In genomic region chr6:161273752-161274487, GRCh38 we compare ENCODE assay signal across 8 cellular contexts. TPM values are rescaled to one million over a fixed set of nuclear protein-coding genes. Genes with fewer than 3 reads are reported as not detected.
DNase-seq lines count a peak whose midpoint lies in the region; ATAC-seq and TF ChIP-seq lines count a peak whose summit lies in the region.

A gene with protein sequence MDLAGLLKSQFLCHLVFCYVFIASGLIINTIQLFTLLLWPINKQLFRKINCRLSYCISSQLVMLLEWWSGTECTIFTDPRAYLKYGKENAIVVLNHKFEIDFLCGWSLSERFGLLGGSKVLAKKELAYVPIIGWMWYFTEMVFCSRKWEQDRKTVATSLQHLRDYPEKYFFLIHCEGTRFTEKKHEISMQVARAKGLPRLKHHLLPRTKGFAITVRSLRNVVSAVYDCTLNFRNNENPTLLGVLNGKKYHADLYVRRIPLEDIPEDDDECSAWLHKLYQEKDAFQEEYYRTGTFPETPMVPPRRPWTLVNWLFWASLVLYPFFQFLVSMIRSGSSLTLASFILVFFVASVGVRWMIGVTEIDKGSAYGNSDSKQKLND (minus strand): TSS chr6:161274061. CDS start chr6:161232213, 41,848 bp downstream.

- H3K27me3 ChIP-seq in PC-9 (ENCODE audit: insufficient read depth, low read depth) (peaks cover 28% of the 10 kb centered on the region), muscle layer of duodenum (ENCODE audit: low read depth, low read length) (no peaks in the 10 kb centered on the region)

- H2AFZ ChIP-seq in PC-9, result 0 out of 2 replicates have a peak within 1 kb of the TSS, but pooled peaks have one; percentile 33

- intact Hi-C loops in PC-9 (cut with micrococcal nuclease; ENCODE audit: unreplicated experiment), result no loop called here

- no peaks in the 10 kb centered on the region for H3K9me3 Mint-ChIP-seq in stimulated activated effector memory CD8-positive, alpha-beta T cell treated with anti-CD3 and anti-CD28 coated beads, Interleukin-12 subunit alpha, Interleukin-12 subunit beta, amount 100 ng/mL, for 72 hours

- peak within 1 kb of the TSS; percentile 26; the same call in 1 of the 2 replicates for H3K4me3 ChIP-seq in PC-9
- H3K4me3 ChIP-seq in muscle layer of duodenum (ENCODE audit: low read depth in 1 of 2, low read length in 2 of 2), result peak within 1 kb of the TSS; percentile 69 to 80

- peak within 1 kb of the TSS; percentile 85 for H3K4me3 Mint-ChIP-seq in stimulated activated effector memory CD8-positive, alpha-beta T cell treated with anti-CD3 and anti-CD28 coated beads, Interleukin-12 subunit alpha, Interleukin-12 subunit beta, amount 100 ng/mL, for 72 hours

- BruUV-seq in PC-9 (replicated peaks; lab: Mats Ljungman, UMichigan), result no TSS peak

- H3K27ac Mint-ChIP-seq in stimulated activated effector memory CD8-positive, alpha-beta T cell treated with anti-CD3 and anti-CD28 coated beads, Interleukin-12 subunit alpha, Interleukin-12 subunit beta, amount 100 ng/mL, for 72 hours, result peak within 1 kb of the TSS; percentile 90

- H3K4me1 Mint-ChIP-seq in stimulated activated effector memory CD8-positive, alpha-beta T cell treated with anti-CD3 and anti-CD28 coated beads, Interleukin-12 subunit alpha, Interleukin-12 subunit beta, amount 100 ng/mL, for 72 hours, result peaks cover 27% of the 10 kb centered on the region

- H3K9me2 ChIP-seq in PC-9 (ENCODE audit: insufficient read depth), result no peaks in the 10 kb centered on the region

- no peak for TF ChIP-seq CTCF in PC-9 (conservative IDR thresholded peaks at IDR 0.05)

- ATAC-seq in GM21528 (IDR thresholded peaks at IDR 0.05; ENCODE audit: low FRiP score, unreplicated experiment) (peak; percentile 100), esophagus mucosa (peak; percentile 99)
- ATAC-seq in stimulated activated effector memory CD8-positive, alpha-beta T cell treated with anti-CD3 and anti-CD28 coated beads, Interleukin-12 subunit alpha, Interleukin-12 subunit beta, amount 100 ng/mL, for 72 hours, result peak; percentile 99

- DNase-seq in DMS153 (lab: John Stamatoyannopoulos, UW), result peak; percentile 83
- DNase-seq in HuH-7 (ENCODE audit: low spot score), result peak; percentile 34
- peak; percentile 2 to 45 for DNase-seq in PC-9
- DNase-seq in activated T-cell treated with anti-CD3 and anti-CD28 coated beads for 48 hours (ENCODE audit: low read depth), result peak; percentile 31
- peak; percentile 26 to 74 for DNase-seq in stimulated activated effector memory CD8-positive, alpha-beta T cell treated with anti-CD3 and anti-CD28 coated beads, Interleukin-12 subunit alpha, Interleukin-12 subunit beta, amount 100 ng/mL, for 72 hours (ENCODE audit: low spot score in 2 of 2)

- H3F3A ChIP-seq in PC-9 (ENCODE audit: insufficient read depth, low read depth), result no peaks in the 10 kb centered on the region

- H3K27ac ChIP-seq in PC-9 (no peak within 1 kb of the TSS), muscle layer of duodenum (ENCODE audit: low read length) (peak within 1 kb of the TSS; percentile 26)

- no peaks in the 10 kb centered on the region for H4K20me1 ChIP-seq in PC-9 (ENCODE audit: insufficient read depth)

- POLR2A ChIA-PET in PC-9 (lab: Charles Lee; ENCODE audit: unreplicated experiment), result no interaction called here

- H3K79me2 ChIP-seq in PC-9 (ENCODE audit: low read depth), result no peaks in the 10 kb centered on the region

- H3K4me1 ChIP-seq in PC-9 (replicated peaks; ENCODE audit: insufficient read depth) (no peaks in the 10 kb centered on the region), muscle layer of duodenum (ENCODE audit: control insufficient read depth in 1 of 2, insufficient read depth in 2 of 2, low read length in 2 of 2) (peaks cover 5 to 7% of the 10 kb centered on the region in 2 donors)

- H3K36me3 Mint-ChIP-seq in stimulated activated effector memory CD8-positive, alpha-beta T cell treated with anti-CD3 and anti-CD28 coated beads, Interleukin-12 subunit alpha, Interleukin-12 subunit beta, amount 100 ng/mL, for 72 hours, result peaks cover 14% of the 10 kb centered on the region

- no peaks in the 10 kb centered on the region for H3K9me3 ChIP-seq in PC-9 (ENCODE audit: insufficient read depth, low read depth)
- no peaks in the 10 kb centered on the region for H3K9me3 ChIP-seq in muscle layer of duodenum (ENCODE audit: control insufficient read depth in 1 of 2, low read length in 2 of 2)

- peak within 1 kb of the TSS; percentile 54; the same call in 1 of the 2 replicates for H3K4me2 ChIP-seq in PC-9

- CTCF ChIA-PET in PC-9 (lab: Charles Lee), result no interaction called here

- H3K36me3 ChIP-seq in PC-9 (ENCODE audit: low read depth) (no peaks in the 10 kb centered on the region), muscle layer of duodenum (ENCODE audit: control insufficient read depth in 1 of 2, insufficient read depth in 2 of 2, low read length in 2 of 2) (no peaks in the 10 kb centered on the region)

RNA-seq across cellular contexts. Expression of the gene that starts here (rescaled TPM):
- total RNA-seq in PC-9 (2021) (0.07 and 0.10 TPM in 2 replicates), esophagus mucosa (9.6 TPM)

Comparison
In these comparisons a context has a peak if more than half of its experiments do, and no peak if none do; other contexts are left out.
1. Peak in DNase-seq, H3K4me3 ChIP-seq and H3K4me2 ChIP-seq in PC-9; RNA of the gene not detected or under 1 TPM.
2. DNase-seq: peak in every context shown above with its lines; median percentile 83 in DMS153; 50 in stimulated activated effector memory CD8-positive, alpha-beta T cell treated with anti-CD3 and anti-CD28 coated beads, Interleukin-12 subunit alpha, Interleukin-12 subunit beta, amount 100 ng/mL, for 72 hours; 34 in HuH-7; 31 in activated T-cell treated with anti-CD3 and anti-CD28 coated beads for 48 hours; 24 in PC-9.